Comparison of ENCODE assay signal across 8 cellular contexts in the genomic region with DNA sequence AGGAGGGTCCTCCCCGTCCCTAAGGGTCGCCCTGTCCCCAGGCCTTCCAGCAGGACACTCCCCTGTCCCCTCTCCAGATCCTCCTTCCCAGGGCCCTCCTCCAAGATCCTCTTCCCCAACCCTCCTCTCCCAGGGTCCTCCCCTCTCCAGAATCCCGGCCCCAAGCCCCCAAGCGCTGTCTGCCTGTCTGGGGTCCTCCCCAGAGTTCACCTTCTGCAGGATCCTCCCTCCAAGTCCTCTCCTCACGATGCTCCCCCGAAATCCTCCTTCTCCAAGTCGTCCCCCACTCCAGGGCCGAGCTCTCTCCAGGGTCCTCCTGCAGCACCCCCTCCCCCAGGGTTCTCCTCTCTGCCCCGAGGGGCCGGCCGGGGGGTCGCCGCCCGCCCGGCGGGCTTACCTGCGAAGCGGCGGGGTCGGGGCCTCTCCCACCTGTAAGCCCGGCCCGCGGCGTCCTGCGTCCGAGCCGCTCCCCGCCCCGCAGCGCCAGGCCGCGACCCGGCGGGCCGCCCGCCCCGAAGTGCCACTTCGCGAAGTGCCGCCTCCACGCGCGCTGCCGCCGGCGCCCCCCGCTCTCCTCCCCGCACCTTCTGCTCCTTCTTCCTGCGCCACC. TPM values are rescaled to one million over a fixed set of nuclear protein-coding genes. Genes with fewer than 3 reads are reported as not detected.
DNase-seq lines count a peak whose midpoint lies in the region; ATAC-seq and TF ChIP-seq lines count a peak whose summit lies in the region.

No MANE protein-coding gene starts in this region.

- peak overlapping the region; percentile 73 for H3K9ac ChIP-seq in iPS-15b (ENCODE audit: low read depth, low read length)

- intact Hi-C loops in CD14-positive monocyte (cut with micrococcal nuclease) = loop anchor here (2.0 to 10.0 kb wide), 3 partner anchors 58 to 191 kb away; a partner anchor contains a TSS

- H3K36me3 Mint-ChIP-seq in CD14-positive monocyte = peaks cover 22 to 43% of the 10 kb centered on the region in 2 donors
- no peaks in the 10 kb centered on the region for H3K36me3 Mint-ChIP-seq in activated naive CD4-positive, alpha-beta T cell treated with anti-CD3 and anti-CD28 coated beads, Interleukin-2, amount 50 U/mL, for 72 hours
- no peaks in the 10 kb centered on the region for H3K36me3 Mint-ChIP-seq in stimulated activated naive B cell treated with anti-CD40 and anti-IgM and Interleukin-4, amounts not matched to agents 10 μg/mL and 1 μg/mL and 100 μg/mL, for 72 hours

- no peak for DNase-seq in CD14-positive monocyte (ENCODE audit: low spot score)
- no peak for DNase-seq in activated naive CD4-positive, alpha-beta T cell treated with anti-CD3 and anti-CD28 coated beads, Interleukin-2, amount 50 U/mL, for 72 hours (ENCODE audit: low spot score in 2 of 2)
- peak; percentile 24 for DNase-seq in stimulated activated naive B cell treated with anti-CD40 and anti-IgM and Interleukin-4, amounts not matched to agents 10 μg/mL and 1 μg/mL and 100 μg/mL, for 72 hours
- no peak for DNase-seq in stimulated activated CD4-positive, alpha-beta T cell treated with anti-CD3 and anti-CD28 coated beads, Interleukin-2, amount 100 ng/mL, for 48 hours

- peaks cover 5% of the 10 kb centered on the region for H3K4me1 ChIP-seq in iPS-15b (ENCODE audit: control insufficient read depth, insufficient read depth, low read length)

- H3K9me3 ChIP-seq in iPS-15b (ENCODE audit: control insufficient read depth, insufficient read depth, low read length) = no peaks in the 10 kb centered on the region

- H3K4me3 ChIP-seq in iPS-15b (ENCODE audit: low read depth, low read length) = peak overlapping the region; percentile 69

- TF ChIP-seq CTCF in CD14-positive monocyte (IDR thresholded peaks at IDR 0.05) = no peak

- H3K4me1 Mint-ChIP-seq in CD14-positive monocyte = peaks cover 54% of the 10 kb centered on the region
- H3K4me1 Mint-ChIP-seq in stimulated activated naive B cell treated with anti-CD40 and anti-IgM and Interleukin-4, amounts not matched to agents 10 μg/mL and 1 μg/mL and 100 μg/mL, for 72 hours = peaks cover 14 to 24% of the 10 kb centered on the region in 2 donors

- H3K9me3 Mint-ChIP-seq in CD14-positive monocyte = peaks cover 0 to 6% (median 0%) of the 10 kb centered on the region in 7 donors
- H3K9me3 Mint-ChIP-seq in activated naive CD4-positive, alpha-beta T cell treated with anti-CD3 and anti-CD28 coated beads, Interleukin-2, amount 50 U/mL, for 72 hours = no peaks in the 10 kb centered on the region
- no peaks in the 10 kb centered on the region for H3K9me3 Mint-ChIP-seq in stimulated activated naive B cell treated with anti-CD40 and anti-IgM and Interleukin-4, amounts not matched to agents 10 μg/mL and 1 μg/mL and 100 μg/mL, for 72 hours

- H3K27ac Mint-ChIP-seq in CD14-positive monocyte = peak overlapping the region; percentile 83 to 93 (median 91)
- peak overlapping the region in 1 of 2 donors; percentile 36 for H3K27ac Mint-ChIP-seq in activated naive CD4-positive, alpha-beta T cell treated with anti-CD3 and anti-CD28 coated beads, Interleukin-2, amount 50 U/mL, for 72 hours
- no peak overlapping the region for H3K27ac Mint-ChIP-seq in stimulated activated naive B cell treated with anti-CD40 and anti-IgM and Interleukin-4, amounts not matched to agents 10 μg/mL and 1 μg/mL and 100 μg/mL, for 72 hours

- peaks cover 26 to 39% (median 27%) of the 10 kb centered on the region in 3 donors for H3K27me3 Mint-ChIP-seq in CD14-positive monocyte (ENCODE audit: low read depth in 3 of 3)
- H3K27me3 Mint-ChIP-seq in stimulated activated naive B cell treated with anti-CD40 and anti-IgM and Interleukin-4, amounts not matched to agents 10 μg/mL and 1 μg/mL and 100 μg/mL, for 72 hours = peaks cover 65 to 83% of the 10 kb centered on the region in 2 donors

- peak; percentile 3 for ATAC-seq in HG02588 (IDR thresholded peaks at IDR 0.05; ENCODE audit: unreplicated experiment)
- ATAC-seq in activated naive CD4-positive, alpha-beta T cell treated with anti-CD3 and anti-CD28 coated beads, Interleukin-2, amount 50 U/mL, for 72 hours = peak; percentile 25 to 29
- ATAC-seq in stimulated activated naive B cell treated with anti-CD40 and anti-IgM and Interleukin-4, amounts not matched to agents 10 μg/mL and 1 μg/mL and 100 μg/mL, for 72 hours (replicated peaks) = peak; percentile 39 to 42
- ATAC-seq in GM18870 (IDR thresholded peaks at IDR 0.05; ENCODE audit: unreplicated experiment) = no peak
- no peak for ATAC-seq in HG03457 (IDR thresholded peaks at IDR 0.05; ENCODE audit: unreplicated experiment)

- H3K4me3 Mint-ChIP-seq in CD14-positive monocyte = peak overlapping the region; percentile 97 to 99
- H3K4me3 Mint-ChIP-seq in stimulated activated naive B cell treated with anti-CD40 and anti-IgM and Interleukin-4, amounts not matched to agents 10 μg/mL and 1 μg/mL and 100 μg/mL, for 72 hours = peak overlapping the region; percentile 68 to 83

- peaks cover 2% of the 10 kb centered on the region for H3K27me3 ChIP-seq in iPS-15b (ENCODE audit: control insufficient read depth, insufficient read depth, low read length)

- peaks cover 2% of the 10 kb centered on the region for H3K36me3 ChIP-seq in iPS-15b (ENCODE audit: control insufficient read depth, insufficient read depth, low read length)

RNA-seq across cellular contexts. Expression of a gene that starts 0.7 kb away (rescaled TPM):
- polyA plus RNA-seq in CD14-positive monocyte = 10 to 100 TPM in 1 of 2 donors, 1 to 10 TPM in 1; 8.6 to 11.2 TPM
- 10 to 100 TPM in 1 of 2 donors, 1 to 10 TPM in 1; 6.2 to 13.2 TPM for total RNA-seq in activated naive CD4-positive, alpha-beta T cell treated with anti-CD3 and anti-CD28 coated beads, Interleukin-2, amount 50 U/mL, for 72 hours

RNA-seq across cellular contexts. Expression of a gene that starts 42.6 kb away (rescaled TPM):
- polyA plus RNA-seq in CD14-positive monocyte = 10 to 100 TPM; 44.1 to 44.8 TPM
- 10 to 100 TPM in 1 of 2 donors, 1 to 10 TPM in 1; 9.7 to 18.5 TPM for total RNA-seq in activated naive CD4-positive, alpha-beta T cell treated with anti-CD3 and anti-CD28 coated beads, Interleukin-2, amount 50 U/mL, for 72 hours

Comparison
In these comparisons a context has a peak if more than half of its experiments do, and no peak if none do; other contexts are left out.
1. ATAC-seq: peak in HG02588 (single experiment), activated naive CD4-positive, alpha-beta T cell treated with anti-CD3 and anti-CD28 coated beads, Interleukin-2, amount 50 U/mL, for 72 hours (2 of 2) and stimulated activated naive B cell treated with anti-CD40 and anti-IgM and Interleukin-4, amounts not matched to agents 10 μg/mL and 1 μg/mL and 100 μg/mL, for 72 hours (2 of 2); none in GM18870 (single experiment) and HG03457 (single experiment).